15 cellular contexts compared by ENCODE assay signal in the genomic region with DNA sequence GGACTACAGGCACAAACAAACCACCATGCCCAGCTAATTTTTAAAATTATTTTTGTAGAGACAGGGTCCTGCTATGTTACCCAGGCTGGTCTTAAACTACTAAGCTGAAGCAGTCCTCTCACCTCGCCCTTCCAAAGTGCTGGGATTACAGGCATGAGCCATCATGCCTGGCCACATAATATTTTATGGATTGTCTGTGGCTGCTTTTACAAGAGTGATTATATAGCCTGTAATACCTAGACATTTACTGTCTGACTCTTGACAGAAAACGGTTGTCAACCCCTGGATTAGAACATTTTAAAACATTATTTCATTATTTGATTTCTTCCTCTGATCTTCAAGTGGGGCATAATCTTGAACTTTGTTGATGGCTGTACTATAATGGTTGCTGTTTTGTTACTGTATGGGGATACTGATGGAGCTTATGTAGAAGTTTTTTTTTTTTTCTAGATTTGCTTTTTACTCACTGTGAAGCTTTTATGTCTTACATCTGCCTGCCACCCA. TPM values are rescaled to one million over a fixed set of nuclear protein-coding genes. Genes with fewer than 3 reads are reported as not detected.
DNase-seq lines count a peak whose midpoint lies in the region; ATAC-seq and TF ChIP-seq lines count a peak whose summit lies in the region.
"Had no signal": no experiment of that assay in that cellular context is flagged by ENCODE, and none has a peak within 500 bp of the region (broad histone marks: within the 10 kb centered on the region; RNA-seq: fewer than 3 reads in every experiment).

No MANE protein-coding gene starts in this region.

- no peak for ATAC-seq in activated CD8-positive, alpha-beta memory T cell treated with anti-CD3 and anti-CD28 coated beads, Interleukin-2, amount 10 ng/mL, durations not matched to agents 7 days and 5 days
- no peak for ATAC-seq in stimulated activated memory B cell treated with anti-CD40 and anti-IgM and Interleukin-4, amounts not matched to agents 10 μg/mL and 1 μg/mL and 100 μg/mL, for 72 hours
- ATAC-seq in CD4-positive, alpha-beta T cell (ENCODE audit: poor library complexity): no peak
- ATAC-seq: naive thymus-derived CD8-positive, alpha-beta T cell had no signal

- peak overlapping the region; percentile 16 for H3K27ac Mint-ChIP-seq in activated CD8-positive, alpha-beta memory T cell treated with anti-CD3 and anti-CD28 coated beads, Interleukin-2, amount 10 ng/mL, durations not matched to agents 7 days and 5 days
- H3K27ac Mint-ChIP-seq in stimulated activated memory B cell treated with anti-CD40 and anti-IgM and Interleukin-4, amounts not matched to agents 10 μg/mL and 1 μg/mL and 100 μg/mL, for 72 hours: peak overlapping the region; percentile 14
- no peak overlapping the region for H3K27ac Mint-ChIP-seq in CD4-positive, alpha-beta T cell
- H3K27ac Mint-ChIP-seq: activated naive CD4-positive, alpha-beta T cell treated with anti-CD3 and anti-CD28 coated beads, Interleukin-2, amount 10 ng/mL, durations not matched to agents 7 days and 5 days had no signal

- peak overlapping the region; percentile 17; the same call in 1 of the 2 replicates for H3K27ac ChIP-seq in VCaP
- no peak overlapping the region for H3K27ac ChIP-seq in CD4-positive, alpha-beta T cell (ENCODE audit: low read depth, low read length)

- CTCF ChIA-PET in activated CD8-positive, alpha-beta memory T cell treated with anti-CD3 and anti-CD28 coated beads, Interleukin-2, amount 10 ng/mL, durations not matched to agents 7 days and 5 days (lab: Charles Lee): interaction anchor here (0.9 to 1.6 kb wide), 4 partner anchors 11 to 383 kb away, joined by 3 to 5 read pairs (median 3); no protein-coding TSS in a partner anchor
- CTCF ChIA-PET in CD4-positive, alpha-beta T cell (lab: Charles Lee): no interaction called here

- POLR2A ChIA-PET in CD4-positive, alpha-beta T cell (lab: Charles Lee): no interaction called here

- H3K27me3 Mint-ChIP-seq in activated CD8-positive, alpha-beta memory T cell treated with anti-CD3 and anti-CD28 coated beads, Interleukin-2, amount 10 ng/mL, durations not matched to agents 7 days and 5 days: no peaks in the 10 kb centered on the region
- H3K27me3 Mint-ChIP-seq in stimulated activated memory B cell treated with anti-CD40 and anti-IgM and Interleukin-4, amounts not matched to agents 10 μg/mL and 1 μg/mL and 100 μg/mL, for 72 hours: no peaks in the 10 kb centered on the region
- no peaks in the 10 kb centered on the region for H3K27me3 Mint-ChIP-seq in CD4-positive, alpha-beta T cell
- H3K27me3 Mint-ChIP-seq: activated naive CD4-positive, alpha-beta T cell treated with anti-CD3 and anti-CD28 coated beads, Interleukin-2, amount 10 ng/mL, durations not matched to agents 7 days and 5 days; naive thymus-derived CD8-positive, alpha-beta T cell had no signal

- H3K36me3 Mint-ChIP-seq in activated CD8-positive, alpha-beta memory T cell treated with anti-CD3 and anti-CD28 coated beads, Interleukin-2, amount 10 ng/mL, durations not matched to agents 7 days and 5 days: peaks cover 11% of the 10 kb centered on the region
- H3K36me3 Mint-ChIP-seq in stimulated activated memory B cell treated with anti-CD40 and anti-IgM and Interleukin-4, amounts not matched to agents 10 μg/mL and 1 μg/mL and 100 μg/mL, for 72 hours: peaks cover 20% of the 10 kb centered on the region
- H3K36me3 Mint-ChIP-seq in CD4-positive, alpha-beta T cell (ENCODE audit: low read depth): peaks cover 34% of the 10 kb centered on the region

- no peak for TF ChIP-seq CTCF in VCaP (conservative IDR thresholded peaks at IDR 0.05)
- no peak for TF ChIP-seq CTCF in fibroblast of villous mesenchyme (IDR thresholded peaks at IDR 0.05; ENCODE audit: insufficient read depth, low read depth, low read length)
- TF ChIP-seq CTCF in CD4-positive, alpha-beta T cell (IDR thresholded peaks at IDR 0.05): no peak

- H3K9me3 Mint-ChIP-seq in activated CD8-positive, alpha-beta memory T cell treated with anti-CD3 and anti-CD28 coated beads, Interleukin-2, amount 10 ng/mL, durations not matched to agents 7 days and 5 days (ENCODE audit: low read depth): no peaks in the 10 kb centered on the region
- no peaks in the 10 kb centered on the region for H3K9me3 Mint-ChIP-seq in stimulated activated memory B cell treated with anti-CD40 and anti-IgM and Interleukin-4, amounts not matched to agents 10 μg/mL and 1 μg/mL and 100 μg/mL, for 72 hours
- H3K9me3 Mint-ChIP-seq in CD4-positive, alpha-beta T cell: no peaks in the 10 kb centered on the region
- H3K9me3 Mint-ChIP-seq: activated naive CD4-positive, alpha-beta T cell treated with anti-CD3 and anti-CD28 coated beads, Interleukin-2, amount 10 ng/mL, durations not matched to agents 7 days and 5 days; naive thymus-derived CD8-positive, alpha-beta T cell had no signal

- no peak overlapping the region for H3K4me3 Mint-ChIP-seq in activated CD8-positive, alpha-beta memory T cell treated with anti-CD3 and anti-CD28 coated beads, Interleukin-2, amount 10 ng/mL, durations not matched to agents 7 days and 5 days
- H3K4me3 Mint-ChIP-seq in stimulated activated memory B cell treated with anti-CD40 and anti-IgM and Interleukin-4, amounts not matched to agents 10 μg/mL and 1 μg/mL and 100 μg/mL, for 72 hours: no peak overlapping the region
- H3K4me3 Mint-ChIP-seq in CD4-positive, alpha-beta T cell: no peak overlapping the region
- H3K4me3 Mint-ChIP-seq: activated naive CD4-positive, alpha-beta T cell treated with anti-CD3 and anti-CD28 coated beads, Interleukin-2, amount 10 ng/mL, durations not matched to agents 7 days and 5 days; naive thymus-derived CD8-positive, alpha-beta T cell had no signal

- H3K4me1 Mint-ChIP-seq in activated CD8-positive, alpha-beta memory T cell treated with anti-CD3 and anti-CD28 coated beads, Interleukin-2, amount 10 ng/mL, durations not matched to agents 7 days and 5 days: peaks cover 35% of the 10 kb centered on the region
- H3K4me1 Mint-ChIP-seq in stimulated activated memory B cell treated with anti-CD40 and anti-IgM and Interleukin-4, amounts not matched to agents 10 μg/mL and 1 μg/mL and 100 μg/mL, for 72 hours: peaks cover 18% of the 10 kb centered on the region
- H3K4me1 Mint-ChIP-seq in CD4-positive, alpha-beta T cell (ENCODE audit: low read depth): peaks cover 22% of the 10 kb centered on the region

- H3K9me3 ChIP-seq in CD4-positive, alpha-beta T cell (ENCODE audit: control insufficient read depth, low read length): no peaks in the 10 kb centered on the region

- no peaks in the 10 kb centered on the region for H3K27me3 ChIP-seq in CD4-positive, alpha-beta T cell (ENCODE audit: control insufficient read depth, insufficient read depth, low read length)

- DNase-seq in activated CD8-positive, alpha-beta memory T cell treated with anti-CD3 and anti-CD28 coated beads, Interleukin-2, amount 10 ng/mL, durations not matched to agents 7 days and 5 days: no peak
- DNase-seq in activated CD8-positive, alpha-beta memory T cell treated with anti-CD3 and anti-CD28 coated beads, Interleukin-2, amount 50 U/mL, for 48 hours: no peak
- DNase-seq in fibroblast of villous mesenchyme (ENCODE audit: low read depth): peak; percentile 91
- DNase-seq in stimulated activated CD4-positive, alpha-beta T cell treated with anti-CD3 and anti-CD28 coated beads, Interleukin-4, amount 100 ng/mL, for 24 hours: no peak
- DNase-seq in CD4-positive, alpha-beta T cell: no peak
- no peak for DNase-seq in central memory CD4-positive, alpha-beta T cell
- DNase-seq: activated naive CD4-positive, alpha-beta T cell treated with anti-CD3 and anti-CD28 coated beads, Interleukin-2, amount 10 ng/mL, durations not matched to agents 7 days and 5 days; dermis blood vessel endothelial cell; Karpas-422; naive thymus-derived CD8-positive, alpha-beta T cell; NCI-H2029; NK-92 treated with Interleukin-12 subunit alpha and Interleukin-12 subunit beta, amount 100 ng/mL, for 24 hours had no signal

- intact Hi-C loops in CD4-positive, alpha-beta T cell (cut with DNase I, micrococcal nuclease): no loop called here

- H3K4me3 ChIP-seq in fibroblast of villous mesenchyme (ENCODE audit: low read depth, low read length): no peak overlapping the region
- H3K4me3 ChIP-seq: skin epidermis had no signal

RNA-seq across cellular contexts. Expression of gene PARD6B, which starts 14.3 kb away (rescaled TPM):
- total RNA-seq in activated CD8-positive, alpha-beta memory T cell treated with anti-CD3 and anti-CD28 coated beads, Interleukin-2, amount 10 ng/mL, durations not matched to agents 7 days and 5 days: 1 to 10 TPM; 4.2 to 4.6 TPM
- total RNA-seq in fibroblast of villous mesenchyme: 1.6 and 6.5 TPM in 2 replicates
- total RNA-seq in CD4-positive, alpha-beta T cell: 1 to 10 TPM; 5.6 to 8.2 TPM

RNA-seq across cellular contexts. Expression of gene BCAS4, which starts 49.2 kb away (rescaled TPM):
- total RNA-seq in activated CD8-positive, alpha-beta memory T cell treated with anti-CD3 and anti-CD28 coated beads, Interleukin-2, amount 10 ng/mL, durations not matched to agents 7 days and 5 days: 10 to 100 TPM; 37.6 to 44.8 TPM
- 7.3 and 11.9 TPM in 2 replicates for total RNA-seq in fibroblast of villous mesenchyme
- total RNA-seq in CD4-positive, alpha-beta T cell: 10 to 100 TPM; 19.0 to 20.9 TPM

RNA-seq across cellular contexts. Expression of gene RIPOR3, which starts 54.3 kb away (rescaled TPM):
- not detected for total RNA-seq in activated CD8-positive, alpha-beta memory T cell treated with anti-CD3 and anti-CD28 coated beads, Interleukin-2, amount 10 ng/mL, durations not matched to agents 7 days and 5 days
- total RNA-seq in fibroblast of villous mesenchyme: 28.1 and 29.3 TPM in 2 replicates
- total RNA-seq in CD4-positive, alpha-beta T cell: not detected
- total RNA-seq: naive thymus-derived CD8-positive, alpha-beta T cell had no signal

Comparison
In these comparisons a context has a peak if more than half of its experiments do, and no peak if none do; other contexts are left out.
1. RNA of gene RIPOR3, which starts 54.3 kb away (total RNA-seq): 28.1 to 29.3 TPM in fibroblast of villous mesenchyme; not detected in activated CD8-positive, alpha-beta memory T cell treated with anti-CD3 and anti-CD28 coated beads, Interleukin-2, amount 10 ng/mL, durations not matched to agents 7 days and 5 days and not detected in CD4-positive, alpha-beta T cell; every median in the first group is over 10 times any median in the second.